In the genomic region with DNA sequence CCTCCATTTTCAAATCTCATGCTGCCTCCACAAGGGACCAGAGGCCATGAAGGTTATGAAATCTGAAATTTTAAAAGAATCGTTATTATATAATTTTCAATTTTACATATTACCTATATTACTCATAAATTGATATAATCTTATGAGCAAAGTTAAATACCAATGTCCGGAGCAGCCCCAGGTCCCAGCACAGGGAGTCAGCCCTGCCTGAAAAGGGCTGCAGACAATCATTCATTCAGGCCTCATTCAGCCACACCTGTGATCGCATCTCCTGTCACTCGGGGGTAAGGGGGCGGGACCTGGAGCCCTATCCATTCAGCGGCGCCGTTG, we compare ENCODE assay signal across 7 cellular contexts.
DNase-seq lines count a peak whose midpoint lies in the region; ATAC-seq and TF ChIP-seq lines count a peak whose summit lies in the region.

No MANE protein-coding gene starts in this region.

- no peaks in the 10 kb centered on the region for H3K36me3 ChIP-seq in colonic mucosa

- H3K36me3 Mint-ChIP-seq in naive B cell = peaks cover 0 to 12% of the 10 kb centered on the region in 2 donors

- in situ Hi-C loops in G401 (cut with HindIII; ENCODE audit: low sequenced_read_pairs) = no loop called here

- no peaks in the 10 kb centered on the region for H3K27me3 Mint-ChIP-seq in naive B cell

- DNase-seq in G401 (ENCODE audit: low spot score) (peak; percentile 96), NCI-H526 treated with DMSO at 0.1 percent for 48 hours (lab: John Stamatoyannopoulos, UW) (peak; percentile 70), colonic mucosa (no peak), naive B cell (no peak), T-helper 9 cell (no peak)

- H3K4me3 Mint-ChIP-seq in naive B cell = peak overlapping the region; percentile 72 to 95 (median 92)

- peaks cover 20 to 25% (median 24%) of the 10 kb centered on the region in 3 donors for H3K4me1 Mint-ChIP-seq in naive B cell

- intact Hi-C loops in colonic mucosa (cut with DNase I) = no loop called here

- peak overlapping the region; percentile 86 for H3K4me3 ChIP-seq in colonic mucosa

- H3K27ac Mint-ChIP-seq in naive B cell = peak overlapping the region in 4 of 6 donors; percentile 79 to 93 (median 90)

- H3K4me1 ChIP-seq in colonic mucosa = no peaks in the 10 kb centered on the region

- H3K9me3 Mint-ChIP-seq in naive B cell = no peaks in the 10 kb centered on the region

- no peaks in the 10 kb centered on the region for H3K9me3 ChIP-seq in colonic mucosa

- H3K27ac ChIP-seq in colonic mucosa = peak overlapping the region; percentile 50

- ATAC-seq in GM21717 (IDR thresholded peaks at IDR 0.05; ENCODE audit: unreplicated experiment) (peak; percentile 93), naive B cell (ENCODE audit: low read depth in 2 of 2) (peak; percentile 90 to 92), GM21526 (IDR thresholded peaks at IDR 0.05; ENCODE audit: low FRiP score, unreplicated experiment) (no peak)

- no peak for TF ChIP-seq CTCF in colonic mucosa (IDR thresholded peaks at IDR 0.05)

- no peaks in the 10 kb centered on the region for H3K27me3 ChIP-seq in colonic mucosa

- H3K9ac ChIP-seq in colonic mucosa (ENCODE audit: low read depth in 2 of 2, low read length in 2 of 2) = peak overlapping the region; percentile 79 to 87

Comparison
In these comparisons a context has a peak if more than half of its experiments do, and no peak if none do; other contexts are left out.
1. DNase-seq: peak in G401 (single experiment) and NCI-H526 treated with DMSO at 0.1 percent for 48 hours (single experiment); none in colonic mucosa (single experiment), naive B cell (single experiment) and T-helper 9 cell (single experiment).